In genomic region chr13:44989071-44989889, GRCh38 we compare ENCODE assay signal across 1 cellular context.
TF ChIP-seq lines count a peak whose summit lies in the region.

A gene with protein sequence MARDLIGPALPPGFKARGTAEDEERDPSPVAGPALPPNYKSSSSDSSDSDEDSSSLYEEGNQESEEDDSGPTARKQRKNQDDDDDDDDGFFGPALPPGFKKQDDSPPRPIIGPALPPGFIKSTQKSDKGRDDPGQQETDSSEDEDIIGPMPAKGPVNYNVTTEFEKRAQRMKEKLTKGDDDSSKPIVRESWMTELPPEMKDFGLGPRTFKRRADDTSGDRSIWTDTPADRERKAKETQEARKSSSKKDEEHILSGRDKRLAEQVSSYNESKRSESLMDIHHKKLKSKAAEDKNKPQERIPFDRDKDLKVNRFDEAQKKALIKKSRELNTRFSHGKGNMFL (plus strand): TSS chr13:44989538. CDS start chr13:44989655, 117 bp downstream.
NUFIP1 (minus strand) TSS chr13:44989471; CDS start chr13:44989436, 35 bp downstream.

TF ChIP-seq in HepG2, 621 proteins besides CTCF, POLR2A, EP300 and RAD21 (continued from another document and continues in another):
- TF ChIP-seq HMGXB3 (CRISPR knock-in tag; IDR thresholded peaks at IDR 0.05; ENCODE audit: borderline replicate concordance) (0 out of 2 replicates have a peak, but pooled peaks have one; percentile 51), KDM5B (CRISPR knock-in tag; IDR thresholded peaks at IDR 0.05; ENCODE audit: borderline replicate concordance) (peak; percentile 90; the same call in 1 of the 2 replicates), TBX2 (CRISPR knock-in tag; IDR thresholded peaks at IDR 0.05; ENCODE audit: borderline replicate concordance) (peak; percentile 58), EED (CRISPR knock-in tag; IDR thresholded peaks at IDR 0.05) (no peak), SP140L (CRISPR knock-in tag; IDR thresholded peaks at IDR 0.05; ENCODE audit: borderline replicate concordance) (no peak), PRMT3 (CRISPR knock-in tag; IDR thresholded peaks at IDR 0.05; ENCODE audit: borderline replicate concordance, low read depth) (0 out of 2 replicates have a peak, but pooled peaks have one; percentile 73), MEF2D (CRISPR knock-in tag; IDR thresholded peaks at IDR 0.05) (no peak), HMG20A (CRISPR knock-in tag; IDR thresholded peaks at IDR 0.05; ENCODE audit: borderline replicate concordance) (no peak), FOXO1 (CRISPR knock-in tag; IDR thresholded peaks at IDR 0.05) (peak; percentile 54), ZNF256 (CRISPR knock-in tag; conservative IDR thresholded peaks at IDR 0.05) (0 out of 2 replicates have a peak, but pooled peaks have one; percentile 56), ZNF44 (CRISPR knock-in tag; IDR thresholded peaks at IDR 0.05) (no peak), ZNF598 (CRISPR knock-in tag; IDR thresholded peaks at IDR 0.05; ENCODE audit: borderline replicate concordance) (0 out of 2 replicates have a peak, but pooled peaks have one; percentile 73), DR1 (CRISPR knock-in tag; IDR thresholded peaks at IDR 0.05) (peak; percentile 78), ZNF747 (CRISPR knock-in tag; IDR thresholded peaks at IDR 0.05; ENCODE audit: borderline replicate concordance) (no peak), MED1 (CRISPR knock-in tag; IDR thresholded peaks at IDR 0.05) (no peak; the same call in 1 of the 2 replicates), ZNF776 (CRISPR knock-in tag; IDR thresholded peaks at IDR 0.05) (0 out of 2 replicates have a peak, but pooled peaks have one; percentile 57), KIAA2018 (CRISPR knock-in tag; IDR thresholded peaks at IDR 0.05; ENCODE audit: borderline replicate concordance) (no peak), ISL2 (CRISPR knock-in tag; IDR thresholded peaks at IDR 0.05) (no peak), KMT2A (CRISPR knock-in tag; IDR thresholded peaks at IDR 0.05) (peak; percentile 98), ZNF703 (CRISPR knock-in tag; IDR thresholded peaks at IDR 0.05; ENCODE audit: borderline replicate concordance) (peak; percentile 84; the same call in 1 of the 2 replicates), ZNF687 (CRISPR knock-in tag; IDR thresholded peaks at IDR 0.05) (peak; percentile 94), ZNF775 (CRISPR knock-in tag; IDR thresholded peaks at IDR 0.05; ENCODE audit: borderline replicate concordance) (no peak), BCL3 (CRISPR knock-in tag; IDR thresholded peaks at IDR 0.05) (peak; percentile 78)
- TF ChIP-seq, protein P1, sequence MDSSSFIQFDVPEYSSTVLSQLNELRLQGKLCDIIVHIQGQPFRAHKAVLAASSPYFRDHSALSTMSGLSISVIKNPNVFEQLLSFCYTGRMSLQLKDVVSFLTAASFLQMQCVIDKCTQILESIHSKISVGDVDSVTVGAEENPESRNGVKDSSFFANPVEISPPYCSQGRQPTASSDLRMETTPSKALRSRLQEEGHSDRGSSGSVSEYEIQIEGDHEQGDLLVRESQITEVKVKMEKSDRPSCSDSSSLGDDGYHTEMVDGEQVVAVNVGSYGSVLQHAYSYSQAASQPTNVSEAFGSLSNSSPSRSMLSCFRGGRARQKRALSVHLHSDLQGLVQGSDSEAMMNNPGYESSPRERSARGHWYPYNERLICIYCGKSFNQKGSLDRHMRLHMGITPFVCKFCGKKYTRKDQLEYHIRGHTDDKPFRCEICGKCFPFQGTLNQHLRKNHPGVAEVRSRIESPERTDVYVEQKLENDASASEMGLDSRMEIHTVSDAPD (CRISPR knock-in tag; IDR thresholded peaks at IDR 0.05), result no peak
- TF ChIP-seq, protein P2, sequence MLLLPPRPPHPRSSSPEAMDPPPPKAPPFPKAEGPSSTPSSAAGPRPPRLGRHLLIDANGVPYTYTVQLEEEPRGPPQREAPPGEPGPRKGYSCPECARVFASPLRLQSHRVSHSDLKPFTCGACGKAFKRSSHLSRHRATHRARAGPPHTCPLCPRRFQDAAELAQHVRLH (CRISPR knock-in tag; IDR thresholded peaks at IDR 0.05; ENCODE audit: borderline replicate concordance, low read depth), result peak; percentile 71; the same call in 1 of the 2 replicates
- TF ChIP-seq, protein P3, sequence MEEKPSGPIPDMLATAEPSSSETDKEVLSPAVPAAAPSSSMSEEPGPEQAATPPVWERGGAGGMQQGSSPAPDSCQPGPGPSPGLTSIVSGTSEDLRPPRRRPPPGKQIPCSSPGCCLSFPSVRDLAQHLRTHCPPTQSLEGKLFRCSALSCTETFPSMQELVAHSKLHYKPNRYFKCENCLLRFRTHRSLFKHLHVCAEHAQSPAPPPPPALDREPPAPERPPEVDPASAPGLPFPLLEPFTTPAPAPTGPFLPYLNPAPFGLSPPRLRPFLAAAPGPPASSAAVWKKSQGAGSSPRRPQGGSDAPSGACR (CRISPR knock-in tag; IDR thresholded peaks at IDR 0.05), result no peak
- TF ChIP-seq, protein P4, sequence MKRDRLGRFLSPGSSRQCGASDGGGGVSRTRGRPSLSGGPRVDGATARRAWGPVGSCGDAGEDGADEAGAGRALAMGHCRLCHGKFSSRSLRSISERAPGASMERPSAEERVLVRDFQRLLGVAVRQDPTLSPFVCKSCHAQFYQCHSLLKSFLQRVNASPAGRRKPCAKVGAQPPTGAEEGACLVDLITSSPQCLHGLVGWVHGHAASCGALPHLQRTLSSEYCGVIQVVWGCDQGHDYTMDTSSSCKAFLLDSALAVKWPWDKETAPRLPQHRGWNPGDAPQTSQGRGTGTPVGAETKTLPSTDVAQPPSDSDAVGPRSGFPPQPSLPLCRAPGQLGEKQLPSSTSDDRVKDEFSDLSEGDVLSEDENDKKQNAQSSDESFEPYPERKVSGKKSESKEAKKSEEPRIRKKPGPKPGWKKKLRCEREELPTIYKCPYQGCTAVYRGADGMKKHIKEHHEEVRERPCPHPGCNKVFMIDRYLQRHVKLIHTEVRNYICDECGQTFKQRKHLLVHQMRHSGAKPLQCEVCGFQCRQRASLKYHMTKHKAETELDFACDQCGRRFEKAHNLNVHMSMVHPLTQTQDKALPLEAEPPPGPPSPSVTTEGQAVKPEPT (CRISPR knock-in tag; IDR thresholded peaks at IDR 0.05; ENCODE audit: low read depth), result peak; percentile 52; the same call in 1 of the 2 replicates
